11 cellular contexts compared by ENCODE assay signal in genomic region chr7:99079104-99079503, GRCh38.
A peak's percentile ranks its signal among the peaks of the same experiment; 100 is the strongest.
DNase-seq lines count a peak whose midpoint lies in the region; ATAC-seq and TF ChIP-seq lines count a peak whose summit lies in the region.
"Had no signal": no experiment of that assay in that cellular context is flagged by ENCODE, and none has a peak within 500 bp of the region (broad histone marks: within the 10 kb centered on the region; RNA-seq: fewer than 3 reads in every experiment).

No MANE protein-coding gene starts in this region.

- CTCF ChIA-PET in PC-3 (lab: Charles Lee), result no interaction called here

- ATAC-seq in PC-3 (peak; percentile 29; the same call in 1 of the 2 replicates), HG03280 (IDR thresholded peaks at IDR 0.05; ENCODE audit: unreplicated experiment) (no peak), HG03457 (IDR thresholded peaks at IDR 0.05; ENCODE audit: unreplicated experiment) (no peak)

- H3K4me1 ChIP-seq in PC-3 (ENCODE audit: insufficient read depth, low read length) (peaks cover 18% of the 10 kb centered on the region), skeletal muscle satellite cell (ENCODE audit: control insufficient read depth, insufficient read depth, low read length) (peaks cover 22% of the 10 kb centered on the region)

- H3K9me2 ChIP-seq in PC-3 (replicated peaks; ENCODE audit: low read length), result no peaks in the 10 kb centered on the region

- peaks cover 7% of the 10 kb centered on the region; the same call in 1 of the 2 replicates for H3K36me3 ChIP-seq in PC-3 (ENCODE audit: low read depth, low read length)
- H3K36me3 ChIP-seq in skeletal muscle satellite cell (ENCODE audit: insufficient read depth, low read length), result no peaks in the 10 kb centered on the region

- no peak overlapping the region for H3K4me3 ChIP-seq in PC-3 (ENCODE audit: low read length)
- H3K4me3 ChIP-seq in skeletal muscle satellite cell (ENCODE audit: low read length), result no peak overlapping the region

- H3K4me2 ChIP-seq in PC-3 (ENCODE audit: low read length) (no peak overlapping the region), skeletal muscle satellite cell (ENCODE audit: low read length) (peak overlapping the region; percentile 18)

- no peak overlapping the region for H3K9ac ChIP-seq in PC-3 (ENCODE audit: low read length)
- no peak overlapping the region for H3K9ac ChIP-seq in skeletal muscle satellite cell (ENCODE audit: low read depth, low read length)

- no peak for TF ChIP-seq CTCF in PC-3 (conservative IDR thresholded peaks at IDR 0.05; ENCODE audit: low read depth, low read length)

- H3K27me3 ChIP-seq in PC-3 (ENCODE audit: low read length), result no peaks in the 10 kb centered on the region
- no peaks in the 10 kb centered on the region for H3K27me3 ChIP-seq in skeletal muscle satellite cell (ENCODE audit: control insufficient read depth, insufficient read depth, low read length)

- intact Hi-C loops in PC-3 (cut with micrococcal nuclease), result no loop called here

- H3K27ac ChIP-seq in PC-3 (ENCODE audit: low read length) (no peak overlapping the region), epithelial cell of prostate (peak overlapping the region; percentile 25)

- no peak overlapping the region for H2AFZ ChIP-seq in PC-3 (ENCODE audit: low read length)

- no TSS peak for BruUV-seq in PC-3 (replicated peaks; lab: Mats Ljungman, UMichigan)

- peaks cover 93% of the 10 kb centered on the region for H3K79me2 ChIP-seq in PC-3 (ENCODE audit: low read length)

- H3K9me3 ChIP-seq in PC-3 (ENCODE audit: low read length) (no peaks in the 10 kb centered on the region), skeletal muscle satellite cell (replicated peaks; ENCODE audit: low read length) (no peaks in the 10 kb centered on the region)

- peaks cover 37% of the 10 kb centered on the region; the same call in 1 of the 2 replicates for H4K20me1 ChIP-seq in PC-3 (ENCODE audit: low read length)

- no peaks in the 10 kb centered on the region for H3F3A ChIP-seq in PC-3 (ENCODE audit: low read length, unreplicated experiment)

- peak; percentile 7 for DNase-seq in activated CD4-positive, alpha-beta T cell treated with anti-CD3 and anti-CD28 coated beads for 48 hours
- no peak for DNase-seq in activated CD4-positive, alpha-beta T cell treated with anti-CD3 and anti-CD28 coated beads for 1 hour
- DNase-seq in PC-3 (no peak), epithelial cell of prostate (ENCODE audit: low read depth, low spot score) (no peak), COLO829 (ENCODE audit: low spot score) (no peak)
- DNase-seq: effector CD4-positive, alpha-beta T cell; GF-D8; T1000 had no signal

- POLR2A ChIA-PET in PC-3 (lab: Charles Lee; ENCODE audit: unreplicated experiment), result interaction anchor here (0.6 kb wide), 1 partner anchor 83 kb away, joined by 4 read pairs; no protein-coding TSS in a partner anchor
